Comparison of ENCODE assay signal across 1 cellular context in genomic region chr19:34084396-34085145, GRCh38.
TF ChIP-seq lines count a peak whose summit lies in the region.

No MANE protein-coding gene starts in this region.

TF ChIP-seq in A549, 52 proteins besides CTCF, POLR2A, EP300 and RAD21 (continued from another document):
- TF ChIP-seq, protein P1, sequence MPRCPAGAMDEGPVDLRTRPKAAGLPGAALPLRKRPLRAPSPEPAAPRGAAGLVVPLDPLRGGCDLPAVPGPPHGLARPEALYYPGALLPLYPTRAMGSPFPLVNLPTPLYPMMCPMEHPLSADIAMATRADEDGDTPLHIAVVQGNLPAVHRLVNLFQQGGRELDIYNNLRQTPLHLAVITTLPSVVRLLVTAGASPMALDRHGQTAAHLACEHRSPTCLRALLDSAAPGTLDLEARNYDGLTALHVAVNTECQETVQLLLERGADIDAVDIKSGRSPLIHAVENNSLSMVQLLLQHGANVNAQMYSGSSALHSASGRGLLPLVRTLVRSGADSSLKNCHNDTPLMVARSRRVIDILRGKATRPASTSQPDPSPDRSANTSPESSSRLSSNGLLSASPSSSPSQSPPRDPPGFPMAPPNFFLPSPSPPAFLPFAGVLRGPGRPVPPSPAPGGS (IDR thresholded peaks at IDR 0.05) = no peak
- TF ChIP-seq ATOH8 (CRISPR knock-in tag; IDR thresholded peaks at IDR 0.05; ENCODE audit: low read depth) = no peak
- no peak for TF ChIP-seq KDM5A (IDR thresholded peaks at IDR 0.05)
- TF ChIP-seq SMC3 (IDR thresholded peaks at IDR 0.05) = no peak
- no peak for TF ChIP-seq PHF8 (IDR thresholded peaks at IDR 0.05; ENCODE audit: borderline replicate concordance, low read depth)
- no peak for TF ChIP-seq CBX2 (IDR thresholded peaks at IDR 0.05; ENCODE audit: borderline replicate concordance, low read depth)
